In genomic region chr14:103418508-103418818, GRCh38 we compare ENCODE assay signal across 10 cellular contexts. TPM values are rescaled to one million over a fixed set of nuclear protein-coding genes. Genes with fewer than 3 reads are reported as not detected.
A peak's percentile ranks its signal among the peaks of the same experiment; 100 is the strongest.
DNase-seq lines count a peak whose midpoint lies in the region; ATAC-seq and TF ChIP-seq lines count a peak whose summit lies in the region.
"Had no signal": no experiment of that assay in that cellular context is flagged by ENCODE, and none has a peak within 500 bp of the region (broad histone marks: within the 10 kb centered on the region; RNA-seq: fewer than 3 reads in every experiment).

No MANE protein-coding gene starts in this region.

- intact Hi-C loops in CD8-positive, alpha-beta T cell (cut with DNase I, micrococcal nuclease): no loop called here
- intact Hi-C loops in activated T-helper 2 cell treated with anti-CD3 and anti-CD28 coated beads, Interferon-gamma antibody, Interleukin-2, Interleukin-4, amounts not matched to agents 10 μg/mL and 5 μg/mL and 100 μg/mL, durations not matched to agents 14 hours and 24 hours and 36 hours (cut with micrococcal nuclease): loop anchor here (2.0 kb wide), 1 partner anchor 18 kb away; no protein-coding TSS in a partner anchor

- no peak for ATAC-seq in CD8-positive, alpha-beta T cell
- ATAC-seq in memory B cell (ENCODE audit: low read depth) (no peak), GM19324 (IDR thresholded peaks at IDR 0.05; ENCODE audit: low FRiP score, unreplicated experiment) (no peak)

- peaks cover 10% of the 10 kb centered on the region for H3K36me3 ChIP-seq in CD8-positive, alpha-beta T cell (ENCODE audit: insufficient read depth, low read length)

- H3K4me1 ChIP-seq in CD8-positive, alpha-beta T cell (ENCODE audit: insufficient read depth, low read length): no peaks in the 10 kb centered on the region

- DNase-seq in CD8-positive, alpha-beta T cell: no peak
- peak; percentile 35 for DNase-seq in HT1080 (ENCODE audit: low read depth)
- DNase-seq in activated T-helper 2 cell treated with anti-CD3 and anti-CD28 coated beads, Interferon-gamma antibody, Interleukin-2, Interleukin-4, amounts not matched to agents 10 μg/mL and 5 μg/mL and 100 μg/mL, durations not matched to agents 14 hours and 24 hours and 36 hours (ENCODE audit: low spot score): no peak
- no peak for DNase-seq in memory B cell (ENCODE audit: low spot score in 2 of 2)
- DNase-seq in NCI-H187 (lab: John Stamatoyannopoulos, UW): no peak
- DNase-seq in D341Med (ENCODE audit: low spot score): no peak
- DNase-seq in effector CD4-positive, alpha-beta T cell: no peak
- DNase-seq: esophagus squamous epithelium, NCI-H446 treated with DMSO at 0.1 percent for 48 hours had no signal

- H3K4me3 Mint-ChIP-seq in CD8-positive, alpha-beta T cell: no peak overlapping the region
- no peak overlapping the region for H3K4me3 Mint-ChIP-seq in activated T-helper 2 cell treated with anti-CD3 and anti-CD28 coated beads, Interferon-gamma antibody, Interleukin-2, Interleukin-4, amounts not matched to agents 10 μg/mL and 5 μg/mL and 100 μg/mL, durations not matched to agents 14 hours and 24 hours and 36 hours (ENCODE audit: low read depth)
- no peak overlapping the region for H3K4me3 Mint-ChIP-seq in memory B cell

- POLR2A ChIA-PET in CD8-positive, alpha-beta T cell (lab: Charles Lee): interaction anchor here (0.7 to 0.8 kb wide), 2 partner anchors 40 to 1528 kb away, joined by 3 read pairs; no protein-coding TSS in a partner anchor

- TF ChIP-seq CTCF in CD8-positive, alpha-beta T cell (IDR thresholded peaks at IDR 0.05): no peak

- H3K4me1 Mint-ChIP-seq in CD8-positive, alpha-beta T cell (ENCODE audit: low read depth): peaks cover 49% of the 10 kb centered on the region
- peaks cover 26% of the 10 kb centered on the region for H3K4me1 Mint-ChIP-seq in activated T-helper 2 cell treated with anti-CD3 and anti-CD28 coated beads, Interferon-gamma antibody, Interleukin-2, Interleukin-4, amounts not matched to agents 10 μg/mL and 5 μg/mL and 100 μg/mL, durations not matched to agents 14 hours and 24 hours and 36 hours (ENCODE audit: low read depth)
- peaks cover 24% of the 10 kb centered on the region for H3K4me1 Mint-ChIP-seq in memory B cell

- no peaks in the 10 kb centered on the region for H3K9me3 Mint-ChIP-seq in CD8-positive, alpha-beta T cell
- H3K9me3 Mint-ChIP-seq in activated T-helper 2 cell treated with anti-CD3 and anti-CD28 coated beads, Interferon-gamma antibody, Interleukin-2, Interleukin-4, amounts not matched to agents 10 μg/mL and 5 μg/mL and 100 μg/mL, durations not matched to agents 14 hours and 24 hours and 36 hours: no peaks in the 10 kb centered on the region
- H3K9me3 Mint-ChIP-seq in memory B cell: no peaks in the 10 kb centered on the region

- peaks cover 54% of the 10 kb centered on the region for H3K36me3 Mint-ChIP-seq in CD8-positive, alpha-beta T cell
- H3K36me3 Mint-ChIP-seq in activated T-helper 2 cell treated with anti-CD3 and anti-CD28 coated beads, Interferon-gamma antibody, Interleukin-2, Interleukin-4, amounts not matched to agents 10 μg/mL and 5 μg/mL and 100 μg/mL, durations not matched to agents 14 hours and 24 hours and 36 hours (ENCODE audit: low read depth): peaks cover 18% of the 10 kb centered on the region
- peaks cover 15% of the 10 kb centered on the region for H3K36me3 Mint-ChIP-seq in memory B cell

- peak overlapping the region; percentile 4 for H3K27ac Mint-ChIP-seq in CD8-positive, alpha-beta T cell
- peak overlapping the region; percentile 6 for H3K27ac Mint-ChIP-seq in activated T-helper 2 cell treated with anti-CD3 and anti-CD28 coated beads, Interferon-gamma antibody, Interleukin-2, Interleukin-4, amounts not matched to agents 10 μg/mL and 5 μg/mL and 100 μg/mL, durations not matched to agents 14 hours and 24 hours and 36 hours
- peak overlapping the region; percentile 9 for H3K27ac Mint-ChIP-seq in memory B cell

- H3K27me3 Mint-ChIP-seq in CD8-positive, alpha-beta T cell (ENCODE audit: low read depth): no peaks in the 10 kb centered on the region
- H3K27me3 Mint-ChIP-seq in activated T-helper 2 cell treated with anti-CD3 and anti-CD28 coated beads, Interferon-gamma antibody, Interleukin-2, Interleukin-4, amounts not matched to agents 10 μg/mL and 5 μg/mL and 100 μg/mL, durations not matched to agents 14 hours and 24 hours and 36 hours (ENCODE audit: low read depth): no peaks in the 10 kb centered on the region
- no peaks in the 10 kb centered on the region for H3K27me3 Mint-ChIP-seq in memory B cell

- CTCF ChIA-PET in CD8-positive, alpha-beta T cell (lab: Charles Lee): interaction anchor here (1.5 kb wide), 1 partner anchor 28 kb away, joined by 5 read pairs; no protein-coding TSS in a partner anchor

- H3K4me3 ChIP-seq in CD8-positive, alpha-beta T cell (ENCODE audit: low read depth, low read length): no peak overlapping the region
- H3K4me3 ChIP-seq: esophagus squamous epithelium had no signal

- no peaks in the 10 kb centered on the region for H3K9me3 ChIP-seq in CD8-positive, alpha-beta T cell (ENCODE audit: low read length)
- H3K9me3 ChIP-seq: esophagus squamous epithelium had no signal

- H3K27me3 ChIP-seq in CD8-positive, alpha-beta T cell (ENCODE audit: insufficient read depth, low read length): no peaks in the 10 kb centered on the region
- H3K27me3 ChIP-seq: esophagus squamous epithelium had no signal

- no peak overlapping the region for H3K27ac ChIP-seq in CD8-positive, alpha-beta T cell (ENCODE audit: low read depth, low read length)
- H3K27ac ChIP-seq: esophagus squamous epithelium had no signal

RNA-seq across cellular contexts. Expression of gene MARK3, which starts 33.2 kb away (rescaled TPM):
- total RNA-seq in CD8-positive, alpha-beta T cell: 100 to 1,000 TPM; 123 to 124 TPM
- total RNA-seq in HT1080 (2014; rRNA removed; shearing (Covaris generic)): 76.6 and 77.7 TPM in 2 replicates
- polyA plus RNA-seq in HT1080 (2015; cell fraction: cytosol; rRNA removed): 90.3 and 99.5 TPM in 2 replicates
- 178 and 188 TPM in 2 replicates for polyA plus RNA-seq in HT1080 (2015; cell fraction: nucleus; rRNA removed)
- 81.4 and 84.1 TPM in 2 replicates for total RNA-seq in activated T-helper 2 cell treated with anti-CD3 and anti-CD28 coated beads, Interferon-gamma antibody, Interleukin-2, Interleukin-4, amounts not matched to agents 10 μg/mL and 5 μg/mL and 100 μg/mL, durations not matched to agents 14 hours and 24 hours and 36 hours
